11 cellular contexts compared by ENCODE assay signal in genomic region chr5:173671121-173671949, GRCh38. TPM values are rescaled to one million over a fixed set of nuclear protein-coding genes. Genes with fewer than 3 reads are reported as not detected.
DNase-seq lines count a peak whose midpoint lies in the region; ATAC-seq and TF ChIP-seq lines count a peak whose summit lies in the region.
"Had no signal": no experiment of that assay in that cellular context is flagged by ENCODE, and none has a peak within 500 bp of the region (broad histone marks: within the 10 kb centered on the region; RNA-seq: fewer than 3 reads in every experiment).

No MANE protein-coding gene starts in this region.

- H3K9me3 Mint-ChIP-seq in activated T-cell treated with anti-CD3 and anti-CD28 coated beads, Interleukin-2, amount 50 U/mL, for 72 hours = no peaks in the 10 kb centered on the region
- H3K9me3 Mint-ChIP-seq in activated CD8-positive, alpha-beta T cell treated with anti-CD3 and anti-CD28 coated beads, Interleukin-2, amount 10 ng/mL, durations not matched to agents 7 days and 5 days (ENCODE audit: insufficient read depth) = no peaks in the 10 kb centered on the region

- H3K36me3 ChIP-seq in BE2C = no peaks in the 10 kb centered on the region
- no peaks in the 10 kb centered on the region for H3K36me3 ChIP-seq in hepatocyte (replicated peaks; ENCODE audit: insufficient read depth, low read depth)

- ATAC-seq in HG03342 (IDR thresholded peaks at IDR 0.05; ENCODE audit: unreplicated experiment) = no peak
- ATAC-seq in activated T-cell treated with anti-CD3 and anti-CD28 coated beads, Interleukin-2, amount 50 U/mL, for 72 hours (replicated peaks in 1 of 2) = no peak
- ATAC-seq in activated CD8-positive, alpha-beta T cell treated with anti-CD3 and anti-CD28 coated beads, Interleukin-2, amount 10 ng/mL, durations not matched to agents 7 days and 5 days = no peak

- intact Hi-C loops in posterior vena cava (cut with DNase I) = no loop called here

- no peak overlapping the region for H3K4me3 Mint-ChIP-seq in activated T-cell treated with anti-CD3 and anti-CD28 coated beads, Interleukin-2, amount 50 U/mL, for 72 hours
- H3K4me3 Mint-ChIP-seq in activated CD8-positive, alpha-beta T cell treated with anti-CD3 and anti-CD28 coated beads, Interleukin-2, amount 10 ng/mL, durations not matched to agents 7 days and 5 days = no peak overlapping the region
- H3K4me3 Mint-ChIP-seq: activated naive CD8-positive, alpha-beta T cell; B cell had no signal

- H3K27ac ChIP-seq in angular gyrus (ENCODE audit: low read depth, low read length) = peak overlapping the region; percentile 73
- H3K27ac ChIP-seq in hepatocyte = no peak overlapping the region

- CTCF ChIA-PET in activated CD8-positive, alpha-beta T cell treated with anti-CD3 and anti-CD28 coated beads, Interleukin-2, amount 10 ng/mL, durations not matched to agents 7 days and 5 days (lab: Charles Lee) = no interaction called here

- H3K4me1 ChIP-seq in BE2C (peaks cover 21% of the 10 kb centered on the region), hepatocyte (ENCODE audit: insufficient read depth) (peaks cover 21% of the 10 kb centered on the region)

- no peaks in the 10 kb centered on the region for H3K4me1 Mint-ChIP-seq in activated T-cell treated with anti-CD3 and anti-CD28 coated beads, Interleukin-2, amount 50 U/mL, for 72 hours (ENCODE audit: low read depth)
- no peaks in the 10 kb centered on the region for H3K4me1 Mint-ChIP-seq in activated CD8-positive, alpha-beta T cell treated with anti-CD3 and anti-CD28 coated beads, Interleukin-2, amount 10 ng/mL, durations not matched to agents 7 days and 5 days (ENCODE audit: low read depth)
- H3K4me1 Mint-ChIP-seq: B cell had no signal

- peak overlapping the region; percentile 7 for H3K4me3 ChIP-seq in BE2C (ENCODE audit: low read depth, low read length)
- no peak overlapping the region for H3K4me3 ChIP-seq in hepatocyte

- DNase-seq in BE2C = peak; percentile 51
- DNase-seq in hepatocyte (ENCODE audit: low spot score) = peak; percentile 40
- DNase-seq in posterior vena cava (ENCODE audit: low spot score) = peak; percentile 88
- no peak for DNase-seq in activated effector memory CD4-positive, alpha-beta T cell treated with anti-CD3 and anti-CD28 coated beads, Interleukin-2, amount 50 U/mL, for 16 hours
- DNase-seq in activated T-cell treated with anti-CD3 and anti-CD28 coated beads, Interleukin-2, amount 50 U/mL, for 72 hours = no peak
- no peak for DNase-seq in activated CD8-positive, alpha-beta T cell treated with anti-CD3 and anti-CD28 coated beads, Interleukin-2, amount 10 ng/mL, durations not matched to agents 7 days and 5 days
- DNase-seq: NCI-H526 treated with DMSO at 0.1 percent for 48 hours had no signal

- no peaks in the 10 kb centered on the region for H4K20me1 ChIP-seq in hepatocyte (ENCODE audit: insufficient read depth, poor library complexity, severe bottlenecking)

- H3K9me3 ChIP-seq in BE2C (no peaks in the 10 kb centered on the region), hepatocyte (ENCODE audit: low read depth) (no peaks in the 10 kb centered on the region)

- H3K4me2 ChIP-seq in hepatocyte = no peak overlapping the region

- no peaks in the 10 kb centered on the region for H3K27me3 Mint-ChIP-seq in activated T-cell treated with anti-CD3 and anti-CD28 coated beads, Interleukin-2, amount 50 U/mL, for 72 hours (ENCODE audit: low read depth)
- peaks cover 2% of the 10 kb centered on the region for H3K27me3 Mint-ChIP-seq in activated CD8-positive, alpha-beta T cell treated with anti-CD3 and anti-CD28 coated beads, Interleukin-2, amount 10 ng/mL, durations not matched to agents 7 days and 5 days (ENCODE audit: low read depth)

- no peaks in the 10 kb centered on the region for H3K79me2 ChIP-seq in hepatocyte

- H3K27me3 ChIP-seq in BE2C = no peaks in the 10 kb centered on the region
- no peaks in the 10 kb centered on the region for H3K27me3 ChIP-seq in hepatocyte

- WGBS in hepatocyte (ENCODE audit: low lambda C conversion rate, missing lambda C conversion rate) = 75% methylated on average over 16 of the region's 16 CpGs

- H3K27ac Mint-ChIP-seq in activated T-cell treated with anti-CD3 and anti-CD28 coated beads, Interleukin-2, amount 50 U/mL, for 72 hours = no peak overlapping the region
- no peak overlapping the region for H3K27ac Mint-ChIP-seq in activated CD8-positive, alpha-beta T cell treated with anti-CD3 and anti-CD28 coated beads, Interleukin-2, amount 10 ng/mL, durations not matched to agents 7 days and 5 days
- H3K27ac Mint-ChIP-seq: activated naive CD8-positive, alpha-beta T cell; B cell had no signal

- POLR2A ChIA-PET in activated CD8-positive, alpha-beta T cell treated with anti-CD3 and anti-CD28 coated beads, Interleukin-2, amount 10 ng/mL, durations not matched to agents 7 days and 5 days (lab: Charles Lee) = no interaction called here

- H3K9me2 ChIP-seq in hepatocyte (replicated peaks; ENCODE audit: insufficient read depth) = no peaks in the 10 kb centered on the region

- peaks cover 0 to 2% of the 10 kb centered on the region in 2 donors for H3K36me3 Mint-ChIP-seq in activated T-cell treated with anti-CD3 and anti-CD28 coated beads, Interleukin-2, amount 50 U/mL, for 72 hours (ENCODE audit: insufficient read depth in 2 of 2)
- H3K36me3 Mint-ChIP-seq in activated CD8-positive, alpha-beta T cell treated with anti-CD3 and anti-CD28 coated beads, Interleukin-2, amount 10 ng/mL, durations not matched to agents 7 days and 5 days (ENCODE audit: low read depth) = no peaks in the 10 kb centered on the region
- H3K36me3 Mint-ChIP-seq: activated naive CD8-positive, alpha-beta T cell had no signal

- TF ChIP-seq CTCF in BE2C (IDR thresholded peaks at IDR 0.05; ENCODE audit: low read depth, low read length) = no peak
- no peak for TF ChIP-seq CTCF in hepatocyte (IDR thresholded peaks at IDR 0.05; ENCODE audit: poor library complexity)

- no peak overlapping the region for H2AFZ ChIP-seq in hepatocyte

RNA-seq across cellular contexts. Expression of gene BOD1, which starts 54.9 kb away (rescaled TPM):
- 98.1 TPM for polyA plus RNA-seq in BE2C (2012; ENCODE audit: insufficient read depth, insufficient read length, low read depth)
- 76.3 and 89.5 TPM in 2 replicates for total RNA-seq in hepatocyte
- 68.9 and 83.1 TPM in 2 replicates for polyA plus RNA-seq in hepatocyte
- 10 to 100 TPM; 34.8 to 35.6 TPM for total RNA-seq in posterior vena cava
- 10 to 100 TPM; 24.1 TPM for total RNA-seq in activated T-cell treated with anti-CD3 and anti-CD28 coated beads, Interleukin-2, amount 50 U/mL, for 72 hours
- 10 to 100 TPM; 14.0 to 20.3 TPM for total RNA-seq in activated CD8-positive, alpha-beta T cell treated with anti-CD3 and anti-CD28 coated beads, Interleukin-2, amount 10 ng/mL, durations not matched to agents 7 days and 5 days

Comparison
In these comparisons a context has a peak if more than half of its experiments do, and no peak if none do; other contexts are left out.
1. DNase-seq: peak in BE2C (single experiment), hepatocyte (single experiment) and posterior vena cava (single experiment); none in activated effector memory CD4-positive, alpha-beta T cell treated with anti-CD3 and anti-CD28 coated beads, Interleukin-2, amount 50 U/mL, for 16 hours (single experiment), activated T-cell treated with anti-CD3 and anti-CD28 coated beads, Interleukin-2, amount 50 U/mL, for 72 hours (0 of 2) and activated CD8-positive, alpha-beta T cell treated with anti-CD3 and anti-CD28 coated beads, Interleukin-2, amount 10 ng/mL, durations not matched to agents 7 days and 5 days (single experiment).